In genomic region chr22:42369250-42370041, GRCh38 we compare ENCODE assay signal across 8 cellular contexts.
DNase-seq lines count a peak whose midpoint lies in the region; ATAC-seq, FAIRE-seq and TF ChIP-seq lines count a peak whose summit lies in the region.

No MANE protein-coding gene starts in this region.

- peak overlapping the region; percentile 88 for H3K4me3 Mint-ChIP-seq in neural progenitor cell

- H3K4me1 ChIP-seq in RWPE2 (ENCODE audit: insufficient read depth, poor library complexity, severe bottlenecking) (no peaks in the 10 kb centered on the region), neural progenitor cell (peaks cover 44% of the 10 kb centered on the region), stomach (peaks cover 30 to 55% (median 48%) of the 10 kb centered on the region in 4 donors)

- peak; percentile 93 for DNase-seq in ELF-1 (ENCODE audit: low read depth, low spot score)
- DNase-seq in GOT3 (lab: John Stamatoyannopoulos, UW), result peak; percentile 60
- peak; percentile 83 for DNase-seq in LNCaP clone FGC (ENCODE audit: low read depth)
- peak; percentile 90 for DNase-seq in RWPE2 (ENCODE audit: low spot score)
- DNase-seq in activated gamma-delta T cell treated with anti-CD3 and anti-CD28 coated beads, Interleukin-2, amount 50 U/mL, for 16 hours (ENCODE audit: low read depth), result peak; percentile 75
- DNase-seq in frontal cortex (ENCODE audit: low spot score in 2 of 2), result peak; percentile 90 to 94
- peak; percentile 97 for DNase-seq in neural progenitor cell (ENCODE audit: low spot score)
- peak; percentile 93 for DNase-seq in stomach

- H3K27ac Mint-ChIP-seq in neural progenitor cell, result peak overlapping the region; percentile 42

- FAIRE-seq in frontal cortex (lab: Jason Lieb, UNC), result no peak

- TF ChIP-seq EP300 in stomach (IDR thresholded peaks at IDR 0.05), result no peak

- H2AFZ ChIP-seq in neural progenitor cell (replicated peaks), result peak overlapping the region; percentile 96

- no peaks in the 10 kb centered on the region for H3K36me3 Mint-ChIP-seq in neural progenitor cell

- no peak overlapping the region for H3K27ac ChIP-seq in RWPE2 (ENCODE audit: poor library complexity, severe bottlenecking)
- no peak overlapping the region for H3K27ac ChIP-seq in neural progenitor cell
- peak overlapping the region; percentile 28 to 76 (median 65) for H3K27ac ChIP-seq in stomach

- peaks cover 56% of the 10 kb centered on the region for H3F3A ChIP-seq in neural progenitor cell (ENCODE audit: low read depth)

- TF ChIP-seq CTCF in LNCaP clone FGC (IDR thresholded peaks at IDR 0.05; ENCODE audit: control insufficient read depth, extremely low read depth, insufficient read depth) (no peak), RWPE2 (IDR thresholded peaks at IDR 0.05; ENCODE audit: poor library complexity, severe bottlenecking) (no peak), neural progenitor cell (IDR thresholded peaks at IDR 0.05) (no peak), stomach (IDR thresholded peaks at IDR 0.05) (no peak)

- TF ChIP-seq POLR2A in stomach (IDR thresholded peaks at IDR 0.05), result no peak

- peak overlapping the region; percentile 82 for H3K4me3 ChIP-seq in LNCaP clone FGC (ENCODE audit: low read depth, low read length)
- peak overlapping the region; percentile 40 for H3K4me3 ChIP-seq in RWPE2 (ENCODE audit: severe bottlenecking)
- H3K4me3 ChIP-seq in neural progenitor cell, result peak overlapping the region; percentile 72
- peak overlapping the region; percentile 62 to 86 (median 68) for H3K4me3 ChIP-seq in stomach

- H3K4me1 Mint-ChIP-seq in neural progenitor cell, result peaks cover 63% of the 10 kb centered on the region

- H3K27me3 Mint-ChIP-seq in neural progenitor cell (ENCODE audit: insufficient read depth, low read depth), result peaks cover 19% of the 10 kb centered on the region

- no peaks in the 10 kb centered on the region for H3K9me3 Mint-ChIP-seq in neural progenitor cell

- WGBS in stomach, 5 donors, result 6 to 11% (median 7%) methylated on average over 25 to 42 of the region's 42 CpGs

- H3K27me3 ChIP-seq in RWPE2 (ENCODE audit: insufficient read depth, poor library complexity, severe bottlenecking), result peaks cover 22% of the 10 kb centered on the region
- H3K27me3 ChIP-seq in neural progenitor cell, result peaks cover 32% of the 10 kb centered on the region
- peaks cover 0 to 38% (median 14%) of the 10 kb centered on the region in 3 donors for H3K27me3 ChIP-seq in stomach

- H3K79me2 ChIP-seq in neural progenitor cell (ENCODE audit: low read depth), result peaks cover 13% of the 10 kb centered on the region

- H3K9ac ChIP-seq in neural progenitor cell, result no peak overlapping the region

- ATAC-seq in RWPE2 (ENCODE audit: low read depth), result peak; percentile 97

- H3K36me3 ChIP-seq in RWPE2 (ENCODE audit: low read depth), result no peaks in the 10 kb centered on the region
- no peaks in the 10 kb centered on the region for H3K36me3 ChIP-seq in neural progenitor cell
- H3K36me3 ChIP-seq in stomach, result no peaks in the 10 kb centered on the region

- H4K20me1 ChIP-seq in neural progenitor cell (ENCODE audit: low read depth), result peaks cover 39% of the 10 kb centered on the region

- intact Hi-C loops in stomach (cut with DNase I; ENCODE audit: low total_unique reads), result no loop called here

- H3K9me3 ChIP-seq in RWPE2 (ENCODE audit: severe bottlenecking) (no peaks in the 10 kb centered on the region), neural progenitor cell (ENCODE audit: low read depth) (no peaks in the 10 kb centered on the region), stomach (no peaks in the 10 kb centered on the region)

- H3K4me2 ChIP-seq in neural progenitor cell, result peak overlapping the region; percentile 90

Comparison
In these comparisons a context has a peak if more than half of its experiments do, and no peak if none do; other contexts are left out.
1. H3K27ac ChIP-seq: peak in stomach (5 of 5); none in RWPE2 (single experiment) and neural progenitor cell (single experiment).
2. Peak in every context shown above with its lines, with median percentiles within 50 percentile points of each other: DNase-seq and H3K4me3 ChIP-seq.